8 cellular contexts compared by ENCODE assay signal in the genomic region with DNA sequence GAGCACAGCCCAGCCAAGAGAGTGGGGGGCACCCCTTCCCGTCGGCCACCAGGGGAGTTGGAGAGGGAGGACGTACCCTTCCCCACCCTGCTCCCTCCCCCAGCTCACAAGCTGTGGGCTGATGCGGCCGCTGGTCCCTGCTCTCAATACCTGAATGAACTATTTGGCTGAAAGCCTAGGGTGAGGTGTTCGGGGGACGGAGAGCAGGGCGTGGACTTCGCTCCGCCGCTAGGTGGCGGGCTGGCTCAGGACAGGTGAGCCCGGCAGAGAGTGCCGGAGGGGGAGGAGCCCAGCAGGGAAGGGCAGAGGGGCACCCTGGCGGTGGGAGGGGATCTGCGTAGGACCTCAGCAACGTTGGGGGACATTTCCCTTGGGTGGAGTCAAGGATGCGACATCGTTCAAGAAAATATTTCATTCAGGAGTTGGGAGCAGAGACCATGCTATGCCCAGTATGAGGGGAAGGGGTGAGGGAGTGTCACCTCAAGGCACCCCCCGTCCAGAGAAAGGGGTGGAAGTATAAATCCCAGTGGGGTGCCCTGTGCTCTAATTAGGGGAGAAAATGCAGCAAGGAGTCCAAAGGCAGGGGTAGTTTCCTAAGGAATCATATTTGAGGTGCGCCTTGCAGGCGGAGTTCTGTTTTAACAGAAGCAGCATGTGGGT. TPM values are rescaled to one million over a fixed set of nuclear protein-coding genes. Genes with fewer than 3 reads are reported as not detected.
A peak's percentile ranks its signal among the peaks of the same experiment; 100 is the strongest.
DNase-seq lines count a peak whose midpoint lies in the region; ATAC-seq, FAIRE-seq and TF ChIP-seq lines count a peak whose summit lies in the region.
"Had no signal": no experiment of that assay in that cellular context is flagged by ENCODE, and none has a peak within 500 bp of the region (broad histone marks: within the 10 kb centered on the region; RNA-seq: fewer than 3 reads in every experiment).

No MANE protein-coding gene starts in this region.

- H4K20me1 ChIP-seq in GM12878 (ENCODE audit: control insufficient read depth, insufficient read depth), result no peaks in the 10 kb centered on the region

- no peak for TF ChIP-seq EP300 in GM12878 (IDR thresholded peaks at IDR 0.05; ENCODE audit: borderline replicate concordance in 1 of 2, control insufficient read depth in 1 of 2, low read depth in 2 of 2, low read length in 2 of 2)

- no peaks in the 10 kb centered on the region for H3K79me2 ChIP-seq in GM12878 (ENCODE audit: control insufficient read depth, insufficient read depth, low read length)

- WGBS in GM12878 (ENCODE audit: insufficient coverage, insufficient replicate concordance, low lambda C conversion rate, missing lambda C conversion rate), result 11% methylated on average over 22 of the region's 22 CpGs

- DNase-seq in NAMALWA (ENCODE audit: low spot score) (peak; percentile 93), T-cell (peak; percentile 12 to 76 (median 54)), GM12878 (ENCODE audit: low read depth, low spot score) (no peak), kidney (peak; percentile 90), amniotic stem cell (lab: John Stamatoyannopoulos, UW) (no peak)
- peak; percentile 44 for DNase-seq in stimulated activated CD8-positive, alpha-beta memory T cell treated with anti-CD3 and anti-CD28 coated beads, Interleukin-12 subunit alpha, Interleukin-12 subunit beta, amount 100 ng/mL, for 1 hour (ENCODE audit: low read depth)

- H3K4me1 ChIP-seq in GM12878 (ENCODE audit: control insufficient read depth, insufficient read depth, low read length), result 0 out of 2 replicates have a peak, but pooled peaks cover 2% of the 10 kb centered on the region
- H3K4me1 ChIP-seq in kidney (ENCODE audit: control insufficient read depth in 1 of 2, insufficient read depth in 1 of 2, low read depth in 1 of 2, low read length in 2 of 2), result peaks cover 0 to 5% of the 10 kb centered on the region in 2 donors

- H3K4me1 Mint-ChIP-seq in T-cell, result peaks cover 4 to 10% (median 6%) of the 10 kb centered on the region in 3 donors

- no peaks in the 10 kb centered on the region for H3K9me3 Mint-ChIP-seq in T-cell

- no peak overlapping the region for H3K4me2 ChIP-seq in GM12878 (ENCODE audit: control insufficient read depth, insufficient read depth)

- intact Hi-C loops in GM12878 (cut with micrococcal nuclease; ENCODE audit: unreplicated experiment), result loop anchor here (1.0 kb wide), 1 partner anchor 87 kb away; no protein-coding TSS in a partner anchor
- intact Hi-C loops in kidney (cut with DNase I), result no loop called here

- no peak for TF ChIP-seq POLR2A in GM12878 (IDR thresholded peaks at IDR 0.05; ENCODE audit: low read depth, low read length)

- peak; percentile 89 to 98 (median 95); a peak in 5 of 6 replicates for TF ChIP-seq CTCF in GM12878 (IDR thresholded peaks at IDR 0.05 in 2 of 3, conservative IDR thresholded peaks at IDR 0.05 in 1 of 3; ENCODE audit: control insufficient read depth in 2 of 3, extremely low read depth in 1 of 3, insufficient read depth in 1 of 3, low read depth in 3 of 3, low read length in 3 of 3)
- peak; percentile 81 for TF ChIP-seq CTCF in kidney (IDR thresholded peaks at IDR 0.05; ENCODE audit: borderline replicate concordance, extremely low read depth, insufficient read depth)

- peaks cover 30 to 43% of the 10 kb centered on the region in 2 donors for H3K27me3 Mint-ChIP-seq in T-cell

- H3K36me3 Mint-ChIP-seq in T-cell, result no peaks in the 10 kb centered on the region

- BruUV-seq in GM12878 (replicated peaks; lab: Mats Ljungman, UMichigan), result no TSS peak

- H3K4me3 ChIP-seq in GM12878 (no peak overlapping the region), kidney (ENCODE audit: low read length in 2 of 2) (peak overlapping the region in 1 of 2 donors; percentile 12)

- H3K9me3 ChIP-seq in GM12878 (replicated peaks; ENCODE audit: control insufficient read depth, insufficient read depth, low read length), result no peaks in the 10 kb centered on the region
- H3K9me3 ChIP-seq in kidney (ENCODE audit: control insufficient read depth in 1 of 2, low read length in 2 of 2), result no peaks in the 10 kb centered on the region

- CTCF ChIA-PET in T-cell (lab: Charles Lee), result interaction anchor here in 1 of 2 donors (0.7 kb wide), 1 partner anchor 228 kb away, joined by 5 read pairs; no protein-coding TSS in a partner anchor
- CTCF ChIA-PET in GM12878 (lab: Yijun Ruan, JAX), result interaction anchor here (0.8 to 3.2 kb wide), 3 partner anchors 55 to 235 kb away, joined by 3 to 25 read pairs (median 4); partner anchors contain the start of gene NAXE

- H3K36me3 ChIP-seq in GM12878 (ENCODE audit: control insufficient read depth in 2 of 2, insufficient read depth in 2 of 2, low read length in 1 of 2), result no peaks in the 10 kb centered on the region
- H3K36me3 ChIP-seq in kidney (ENCODE audit: control insufficient read depth in 1 of 2, insufficient read depth in 2 of 2, low read length in 2 of 2), result no peaks in the 10 kb centered on the region

- H2AFZ ChIP-seq in GM12878 (ENCODE audit: control insufficient read depth, low read depth, low read length), result no peak overlapping the region

- peak overlapping the region in 1 of 2 donors; percentile 39 for H3K27ac Mint-ChIP-seq in T-cell

- RAD21 ChIA-PET in GM12878 (lab: Charles Lee; ENCODE audit: unreplicated experiment), result interaction anchor here (1.0 to 1.4 kb wide), 2 partner anchors 16 to 29 kb away, joined by 3 read pairs; no protein-coding TSS in a partner anchor

- peaks cover 2% of the 10 kb centered on the region in 2 experiments; a peak in 2 of 4 replicates for H3K27me3 ChIP-seq in GM12878 (replicated peaks in 1 of 2; ENCODE audit: control insufficient read depth in 2 of 2, insufficient read depth in 2 of 2, low read length in 1 of 2)

- H3K9ac ChIP-seq in GM12878 (ENCODE audit: control insufficient read depth, insufficient read depth, low read length) (no peak overlapping the region), kidney (ENCODE audit: low read length in 2 of 2) (no peak overlapping the region)

- no peak overlapping the region for H3K27ac ChIP-seq in GM12878 (ENCODE audit: control insufficient read depth, insufficient read depth)
- no peak overlapping the region for H3K27ac ChIP-seq in kidney (ENCODE audit: low read depth in 2 of 2, low read length in 2 of 2)
- H3K27ac ChIP-seq: epithelial cell of prostate had no signal

- H3K4me3 Mint-ChIP-seq in T-cell, result no peak overlapping the region

- POLR2A ChIA-PET in T-cell (lab: Charles Lee), result no interaction called here
- POLR2A ChIA-PET in GM12878 (lab: Charles Lee), result no interaction called here

- peak; percentile 82 for FAIRE-seq in GM12878 (lab: Jason Lieb, UNC)
- FAIRE-seq in kidney (lab: Jason Lieb, UNC), result no peak

- ATAC-seq in GM18909 (IDR thresholded peaks at IDR 0.05; ENCODE audit: poor library complexity, unreplicated experiment) (peak; percentile 70), T-cell (replicated peaks in 1 of 4) (peak; percentile 93 to 98 (median 98)), GM12878 (peak; percentile 100)

- SMC1A ChIA-PET in GM12878 (lab: Charles Lee; ENCODE audit: uncharacterized antibody, unreplicated experiment), result no interaction called here

- TF ChIP-seq RAD21 in GM12878 (IDR thresholded peaks at IDR 0.05; ENCODE audit: insufficient read depth, low read depth, low read length), result peak; percentile 53; the same call in 1 of the 2 replicates

- in situ Hi-C loops in GM12878 (cut with MboI), result no loop called here

RNA-seq across cellular contexts. Expression of gene RHBG, which starts 12.0 kb away (rescaled TPM):
- total RNA-seq in T-cell, result under 1 TPM in 1 of 5 donors, not detected in 4; 0.35 TPM
- not detected in 2 replicates for total RNA-seq in GM12878 (2013; cell fraction: nucleolus; rRNA removed)
- not detected in 2 replicates for total RNA-seq in GM12878 (2014; rRNA removed)
- total RNA-seq in GM12878 (2014; rRNA removed; fragmentation: Illumina TruSeq; extraction: Trizol), result not detected in 2 replicates
- total RNA-seq in GM12878 (2021), result 0.11 TPM in 1 of 2 replicates, not detected in the other
- not detected for polyA plus RNA-seq in GM12878 (2011; ENCODE audit: low read depth)
- polyA plus RNA-seq in GM12878 (2011; rRNA removed), result not detected in 2 replicates
- not detected in 2 replicates for polyA plus RNA-seq in GM12878 (2011; cell fraction: cytosol; rRNA removed)
- not detected in 2 replicates for polyA plus RNA-seq in GM12878 (2011; cell fraction: nucleus; rRNA removed)
- 0.11 and 0.19 TPM in 2 replicates for polyA plus RNA-seq in GM12878 (2012)
- polyA plus RNA-seq in GM12878 (2014; fragmentation: Illumina TruSeq; extraction: Trizol), result not detected in 2 replicates
- not detected for polyA plus RNA-seq in GM12878 (2014; fragmentation: Nextera tagmentation; extraction: Ambion mirVana)
- polyA plus RNA-seq in GM12878 (2014; rRNA removed), result 0.04 TPM in 1 of 2 replicates, not detected in the other
- polyA plus RNA-seq in GM12878 (2016; fragmentation: Nextera tagmentation; extraction: Ambion mirVana), result not detected
- polyA minus RNA-seq in GM12878 (2011; rRNA and poly(A)+ RNA removed), result not detected in 2 replicates
- not detected in 2 replicates for polyA minus RNA-seq in GM12878 (2011; cell fraction: cytosol; rRNA and poly(A)+ RNA removed)
- polyA minus RNA-seq in GM12878 (2011; cell fraction: nucleus; rRNA and poly(A)+ RNA removed), result not detected in 2 replicates
- total RNA-seq in kidney, result 4.2 TPM
- polyA plus RNA-seq in kidney (ENCODE audit: insufficient read depth, low read depth, low replicate concordance), result 61.9 TPM

RNA-seq across cellular contexts. Expression of gene TSACC, which starts 18.7 kb away (rescaled TPM):
- under 1 TPM in 1 of 5 donors, not detected in 4; 0.93 TPM for total RNA-seq in T-cell
- total RNA-seq in GM12878 (2013; cell fraction: nucleolus; rRNA removed), result not detected in 2 replicates
- not detected in 2 replicates for total RNA-seq in GM12878 (2014; rRNA removed)
- not detected in 2 replicates for total RNA-seq in GM12878 (2014; rRNA removed; fragmentation: Illumina TruSeq; extraction: Trizol)
- not detected in 2 replicates for total RNA-seq in GM12878 (2021)
- polyA plus RNA-seq in GM12878 (2011; ENCODE audit: low read depth), result not detected
- not detected in 2 replicates for polyA plus RNA-seq in GM12878 (2011; rRNA removed)
- 0.15 TPM in 1 of 2 replicates, not detected in the other for polyA plus RNA-seq in GM12878 (2011; cell fraction: cytosol; rRNA removed)
- not detected in 2 replicates for polyA plus RNA-seq in GM12878 (2011; cell fraction: nucleus; rRNA removed)
- not detected in 2 replicates for polyA plus RNA-seq in GM12878 (2012)
- 0.25 and 1.1 TPM in 2 replicates for polyA plus RNA-seq in GM12878 (2014; fragmentation: Illumina TruSeq; extraction: Trizol)
- 1 to 10 TPM in 1 of 2 experiments, under 1 TPM in 1; 0.82 to 1.0 TPM for polyA plus RNA-seq in GM12878 (2014; fragmentation: Nextera tagmentation; extraction: Ambion mirVana)
- 0.40 and 0.53 TPM in 2 replicates for polyA plus RNA-seq in GM12878 (2014; rRNA removed)
- polyA plus RNA-seq in GM12878 (2016; fragmentation: Nextera tagmentation; extraction: Ambion mirVana), result 1 to 10 TPM; 1.8 to 2.8 TPM
- not detected in 2 replicates for polyA minus RNA-seq in GM12878 (2011; rRNA and poly(A)+ RNA removed)
- not detected in 2 replicates for polyA minus RNA-seq in GM12878 (2011; cell fraction: cytosol; rRNA and poly(A)+ RNA removed)
- polyA minus RNA-seq in GM12878 (2011; cell fraction: nucleus; rRNA and poly(A)+ RNA removed), result not detected in 2 replicates
- not detected for total RNA-seq in kidney
- polyA plus RNA-seq in kidney (ENCODE audit: insufficient read depth, low read depth, low replicate concordance), result 1.1 TPM

RNA-seq across cellular contexts. Expression of gene CCT3, which starts 18.9 kb away (rescaled TPM):
- 100 to 1,000 TPM in 4 of 5 donors, 10 to 100 TPM in 1; 87.2 to 138 (median 124) TPM for total RNA-seq in T-cell
- 129 and 141 TPM in 2 replicates for total RNA-seq in GM12878 (2013; cell fraction: nucleolus; rRNA removed)
- 358 and 369 TPM in 2 replicates for total RNA-seq in GM12878 (2014; rRNA removed)
- total RNA-seq in GM12878 (2014; rRNA removed; fragmentation: Illumina TruSeq; extraction: Trizol), result 376 and 396 TPM in 2 replicates
- 347 and 356 TPM in 2 replicates for total RNA-seq in GM12878 (2021)
- 197 TPM for polyA plus RNA-seq in GM12878 (2011; ENCODE audit: low read depth)
- 435 and 458 TPM in 2 replicates for polyA plus RNA-seq in GM12878 (2011; rRNA removed)
- 383 and 487 TPM in 2 replicates for polyA plus RNA-seq in GM12878 (2011; cell fraction: cytosol; rRNA removed)
- 170 and 243 TPM in 2 replicates for polyA plus RNA-seq in GM12878 (2011; cell fraction: nucleus; rRNA removed)
- polyA plus RNA-seq in GM12878 (2012), result 166 and 177 TPM in 2 replicates
- polyA plus RNA-seq in GM12878 (2014; fragmentation: Illumina TruSeq; extraction: Trizol), result 372 and 384 TPM in 2 replicates
- 100 to 1,000 TPM; 491 to 585 TPM for polyA plus RNA-seq in GM12878 (2014; fragmentation: Nextera tagmentation; extraction: Ambion mirVana)
- 319 and 330 TPM in 2 replicates for polyA plus RNA-seq in GM12878 (2014; rRNA removed)
- 100 to 1,000 TPM; 489 to 496 TPM for polyA plus RNA-seq in GM12878 (2016; fragmentation: Nextera tagmentation; extraction: Ambion mirVana)
- polyA minus RNA-seq in GM12878 (2011; rRNA and poly(A)+ RNA removed), result 445 and 573 TPM in 2 replicates
- polyA minus RNA-seq in GM12878 (2011; cell fraction: cytosol; rRNA and poly(A)+ RNA removed), result 166 and 191 TPM in 2 replicates
- polyA minus RNA-seq in GM12878 (2011; cell fraction: nucleus; rRNA and poly(A)+ RNA removed), result 60.0 and 98.2 TPM in 2 replicates
- 149 TPM for total RNA-seq in kidney
- 181 TPM for polyA plus RNA-seq in kidney (ENCODE audit: insufficient read depth, low read depth, low replicate concordance)

RNA-seq across cellular contexts. Expression of gene VHLL, which starts 57.9 kb away (rescaled TPM):
- total RNA-seq in T-cell (under 1 TPM in 2 of 5 donors, not detected in 3; 0.39 to 0.88 TPM), GM12878 (2014; rRNA removed) (0.23 TPM in 1 of 2 replicates, not detected in the other), GM12878 (2014; rRNA removed; fragmentation: Illumina TruSeq; extraction: Trizol) (not detected in 2 replicates), GM12878 (2021) (not detected in 2 replicates), kidney (not detected)
- total RNA-seq in GM12878 (2013; cell fraction: nucleolus; rRNA removed), result 1.0 TPM in 1 of 2 replicates, not detected in the other
- not detected for polyA plus RNA-seq in GM12878 (2011; ENCODE audit: low read depth)
- polyA plus RNA-seq in GM12878 (2011; rRNA removed) (not detected in 2 replicates), GM12878 (2014; fragmentation: Illumina TruSeq; extraction: Trizol) (not detected in 2 replicates), GM12878 (2014; fragmentation: Nextera tagmentation; extraction: Ambion mirVana) (not detected), GM12878 (2014; rRNA removed) (not detected in 2 replicates), GM12878 (2016; fragmentation: Nextera tagmentation; extraction: Ambion mirVana) (not detected), kidney (ENCODE audit: insufficient read depth, low read depth, low replicate concordance) (not detected)
- polyA plus RNA-seq in GM12878 (2011; cell fraction: cytosol; rRNA removed), result not detected in 2 replicates
- 0.41 TPM in 1 of 2 replicates, not detected in the other for polyA plus RNA-seq in GM12878 (2011; cell fraction: nucleus; rRNA removed)
- polyA plus RNA-seq in GM12878 (2012), result not detected in 2 replicates
- polyA minus RNA-seq in GM12878 (2011; rRNA and poly(A)+ RNA removed), result 0.44 and 0.52 TPM in 2 replicates
- not detected in 2 replicates for polyA minus RNA-seq in GM12878 (2011; cell fraction: cytosol; rRNA and poly(A)+ RNA removed)
- polyA minus RNA-seq in GM12878 (2011; cell fraction: nucleus; rRNA and poly(A)+ RNA removed), result 0.77 TPM in 1 of 2 replicates, not detected in the other

Comparison
In these comparisons a context has a peak if more than half of its experiments do, and no peak if none do; other contexts are left out.
1. DNase-seq: peak in NAMALWA (single experiment), T-cell (34 of 34), kidney (single experiment) and stimulated activated CD8-positive, alpha-beta memory T cell treated with anti-CD3 and anti-CD28 coated beads, Interleukin-12 subunit alpha, Interleukin-12 subunit beta, amount 100 ng/mL, for 1 hour (single experiment); none in GM12878 (single experiment) and amniotic stem cell (single experiment).
2. Peak in every context shown above with its lines, with median percentiles within 50 percentile points of each other: ATAC-seq.